Comparison of ENCODE assay signal across 11 cellular contexts in genomic region chr14:73833530-73834257, GRCh38. TPM values are rescaled to one million over a fixed set of nuclear protein-coding genes. Genes with fewer than 3 reads are reported as not detected.
DNase-seq lines count a peak whose midpoint lies in the region; ATAC-seq and TF ChIP-seq lines count a peak whose summit lies in the region.
"Had no signal": no experiment of that assay in that cellular context is flagged by ENCODE, and none has a peak within 500 bp of the region (broad histone marks: within the 10 kb centered on the region; RNA-seq: fewer than 3 reads in every experiment).

No MANE protein-coding gene starts in this region.

- no peaks in the 10 kb centered on the region for H3K9me3 ChIP-seq in SK-N-MC (ENCODE audit: low read depth, low read length)
- no peaks in the 10 kb centered on the region for H3K9me3 ChIP-seq in osteoblast (ENCODE audit: low read depth, low read length)
- no peaks in the 10 kb centered on the region for H3K9me3 ChIP-seq in CD4-positive, alpha-beta memory T cell (ENCODE audit: control insufficient read depth in 1 of 2, low read length in 2 of 2)
- H3K9me3 ChIP-seq: neutrophil had no signal

- H3K79me2 ChIP-seq in osteoblast (ENCODE audit: insufficient read depth, low read length), result no peaks in the 10 kb centered on the region

- POLR2A ChIA-PET in CD4-positive, alpha-beta memory T cell (lab: Charles Lee; ENCODE audit: partially characterized antibody), result no interaction called here

- ATAC-seq in Right ventricle myocardium superior (ENCODE audit: poor library complexity) (peak; percentile 83), GM19455 (IDR thresholded peaks at IDR 0.05; ENCODE audit: unreplicated experiment) (no peak), GM18868 (IDR thresholded peaks at IDR 0.05; ENCODE audit: unreplicated experiment) (no peak), GM21529 (IDR thresholded peaks at IDR 0.05; ENCODE audit: unreplicated experiment) (no peak)
- ATAC-seq: effector memory CD8-positive, alpha-beta T cell had no signal

- DNase-seq in Calu3 (peak; percentile 8), SK-N-MC (ENCODE audit: low read depth, low spot score) (no peak), Right ventricle myocardium superior (peak; percentile 56), osteoblast (ENCODE audit: insufficient read length, low spot score, missing footprints) (peak; percentile 58)
- no peak for DNase-seq in CD4-positive, alpha-beta memory T cell
- DNase-seq: effector memory CD8-positive, alpha-beta T cell; stimulated activated CD8-positive, alpha-beta memory T cell treated with anti-CD3 and anti-CD28 coated beads, Interleukin-4, amount 100 ng/mL, for 48 hours had no signal

- peaks cover 15% of the 10 kb centered on the region for H3K4me1 Mint-ChIP-seq in Calu3 (ENCODE audit: low read depth, unreplicated experiment)
- H3K4me1 Mint-ChIP-seq in CD4-positive, alpha-beta memory T cell, result peaks cover 6 to 11% (median 7%) of the 10 kb centered on the region in 4 donors

- H3K4me3 ChIP-seq in SK-N-MC (no peak overlapping the region; the same call in 1 of the 2 replicates), osteoblast (ENCODE audit: insufficient read depth, low read length) (peak overlapping the region; percentile 35)
- no peak overlapping the region for H3K4me3 ChIP-seq in CD4-positive, alpha-beta memory T cell (ENCODE audit: low read length in 2 of 2)

- no peak overlapping the region for H3K4me3 Mint-ChIP-seq in Calu3 (ENCODE audit: low read depth, unreplicated experiment)
- no peak overlapping the region for H3K4me3 Mint-ChIP-seq in CD4-positive, alpha-beta memory T cell
- H3K4me3 Mint-ChIP-seq: effector memory CD8-positive, alpha-beta T cell had no signal

- H3K27ac ChIP-seq in SK-N-MC (0 out of 2 replicates have a peak overlapping the region, but pooled peaks have one; percentile 7), osteoblast (ENCODE audit: low read depth, low read length) (peak overlapping the region; percentile 34)
- H3K27ac ChIP-seq in CD4-positive, alpha-beta memory T cell (ENCODE audit: low read depth, low read length), result no peak overlapping the region
- H3K27ac ChIP-seq: neutrophil had no signal

- no peaks in the 10 kb centered on the region for H3K27me3 ChIP-seq in osteoblast (ENCODE audit: insufficient read depth, low read length)
- no peaks in the 10 kb centered on the region for H3K27me3 ChIP-seq in CD4-positive, alpha-beta memory T cell (ENCODE audit: insufficient read depth, low read length)
- H3K27me3 ChIP-seq: neutrophil had no signal

- H3K27me3 Mint-ChIP-seq in Calu3 (ENCODE audit: unreplicated experiment), result no peaks in the 10 kb centered on the region
- H3K27me3 Mint-ChIP-seq in CD4-positive, alpha-beta memory T cell, result no peaks in the 10 kb centered on the region
- H3K27me3 Mint-ChIP-seq: effector memory CD8-positive, alpha-beta T cell had no signal

- no peak overlapping the region for H3K9ac ChIP-seq in SK-N-MC (ENCODE audit: insufficient read length)

- no peak for TF ChIP-seq CTCF in Calu3 (IDR thresholded peaks at IDR 0.05; ENCODE audit: unreplicated experiment)
- TF ChIP-seq CTCF in osteoblast (IDR thresholded peaks at IDR 0.05; ENCODE audit: extremely low read depth, low read depth, low read length), result no peak

- no peaks in the 10 kb centered on the region for H3K36me3 Mint-ChIP-seq in Calu3 (ENCODE audit: insufficient read depth, unreplicated experiment)
- H3K36me3 Mint-ChIP-seq in CD4-positive, alpha-beta memory T cell, result no peaks in the 10 kb centered on the region

- H4K20me1 ChIP-seq in osteoblast (ENCODE audit: insufficient read depth, low read length), result no peaks in the 10 kb centered on the region

- no peak overlapping the region for H3K27ac Mint-ChIP-seq in Calu3 (ENCODE audit: unreplicated experiment)
- no peak overlapping the region for H3K27ac Mint-ChIP-seq in CD4-positive, alpha-beta memory T cell
- H3K27ac Mint-ChIP-seq: effector memory CD8-positive, alpha-beta T cell had no signal

- intact Hi-C loops in Calu3 (cut with micrococcal nuclease; ENCODE audit: unreplicated experiment) (no loop called here), Right ventricle myocardium superior (cut with DNase I) (no loop called here)
- intact Hi-C loops in CD4-positive, alpha-beta memory T cell (cut with micrococcal nuclease), result no loop called here

- CTCF ChIA-PET in Calu3 (lab: Charles Lee), result no interaction called here
- CTCF ChIA-PET in CD4-positive, alpha-beta memory T cell (lab: Charles Lee; ENCODE audit: partially characterized antibody), result interaction anchor here (1.0 to 14.1 kb wide), 2 partner anchors 104 to 105 kb away, joined by 3 to 272 read pairs; no protein-coding TSS in a partner anchor

- H3K36me3 ChIP-seq in SK-N-MC (ENCODE audit: insufficient read depth, low read length), result no peaks in the 10 kb centered on the region
- no peaks in the 10 kb centered on the region for H3K36me3 ChIP-seq in osteoblast (ENCODE audit: insufficient read depth, low read length)
- H3K36me3 ChIP-seq in CD4-positive, alpha-beta memory T cell (ENCODE audit: insufficient read depth, low read length), result no peaks in the 10 kb centered on the region
- H3K36me3 ChIP-seq: neutrophil had no signal

- peak overlapping the region; percentile 49 for H2AFZ ChIP-seq in osteoblast (ENCODE audit: low read length)

- H3K4me1 ChIP-seq in osteoblast (ENCODE audit: insufficient read depth, low read length), result peaks cover 19% of the 10 kb centered on the region
- H3K4me1 ChIP-seq in CD4-positive, alpha-beta memory T cell (ENCODE audit: insufficient read depth, low read length), result peaks cover 13% of the 10 kb centered on the region

- H3K4me2 ChIP-seq in osteoblast (ENCODE audit: insufficient read depth, low read length), result peak overlapping the region; percentile 48

- no peaks in the 10 kb centered on the region for H3K9me3 Mint-ChIP-seq in Calu3 (ENCODE audit: low read depth, unreplicated experiment)
- H3K9me3 Mint-ChIP-seq in CD4-positive, alpha-beta memory T cell, result peaks cover 0 to 2% (median 0%) of the 10 kb centered on the region in 8 donors
- H3K9me3 Mint-ChIP-seq: effector memory CD8-positive, alpha-beta T cell had no signal

- no TSS peak for BruUV-seq in Calu3 (replicated peaks; lab: Mats Ljungman, UMichigan)

RNA-seq across cellular contexts. Expression of gene PTGR2, which starts 17.9 kb away (rescaled TPM):
- total RNA-seq in Calu3 (2022) (9.4 and 12.0 TPM in 2 replicates), Right ventricle myocardium superior (35.7 TPM), osteoblast (6.5 and 7.2 TPM in 2 replicates)
- 1 to 10 TPM; 4.5 to 5.0 TPM for total RNA-seq in CD4-positive, alpha-beta memory T cell
- 1 to 10 TPM; 2.3 to 2.9 TPM for polyA plus RNA-seq in CD4-positive, alpha-beta memory T cell

RNA-seq across cellular contexts. Expression of gene ZNF410, which starts 53.0 kb away (rescaled TPM):
- 37.6 and 39.7 TPM in 2 replicates for total RNA-seq in Calu3 (2022)
- 14.7 TPM for total RNA-seq in Right ventricle myocardium superior
- 83.2 and 83.4 TPM in 2 replicates for total RNA-seq in osteoblast
- 10 to 100 TPM; 46.2 to 47.3 TPM for total RNA-seq in CD4-positive, alpha-beta memory T cell
- polyA plus RNA-seq in CD4-positive, alpha-beta memory T cell, result 10 to 100 TPM; 59.1 to 70.9 TPM

Comparison
In these comparisons a context has a peak if more than half of its experiments do, and no peak if none do; other contexts are left out.
1. DNase-seq: peak in Calu3 (single experiment), Right ventricle myocardium superior (single experiment) and osteoblast (single experiment); none in SK-N-MC (single experiment) and CD4-positive, alpha-beta memory T cell (0 of 5).